25 cellular contexts compared by ENCODE assay signal in the genomic region with DNA sequence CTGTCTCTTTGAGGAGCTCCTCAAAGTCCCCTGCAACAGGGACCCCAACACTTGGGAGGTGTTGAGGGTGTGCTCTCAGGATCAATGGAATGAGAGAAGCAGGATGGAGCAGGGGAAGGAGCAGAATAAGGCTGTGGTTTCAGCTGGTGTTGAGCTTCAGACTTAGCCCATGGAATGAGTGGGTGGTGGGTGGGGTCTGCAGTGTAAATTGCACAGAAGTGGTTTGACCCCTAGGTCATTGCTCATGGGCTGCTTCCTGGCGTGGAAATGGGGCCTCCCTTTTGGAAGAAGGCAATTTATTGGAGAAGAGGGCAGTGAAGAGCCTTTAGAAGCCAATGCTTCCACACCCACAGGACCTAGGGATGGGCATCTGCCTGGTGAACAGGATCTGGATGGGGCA. TPM values are rescaled to one million over a fixed set of nuclear protein-coding genes. Genes with fewer than 3 reads are reported as not detected.
DNase-seq lines count a peak whose midpoint lies in the region; ATAC-seq, FAIRE-seq and TF ChIP-seq lines count a peak whose summit lies in the region.
"Had no signal": no experiment of that assay in that cellular context is flagged by ENCODE, and none has a peak within 500 bp of the region (broad histone marks: within the 10 kb centered on the region; RNA-seq: fewer than 3 reads in every experiment).

No MANE protein-coding gene starts in this region.

- H3K36me3 ChIP-seq in RWPE2 (ENCODE audit: low read depth): no peaks in the 10 kb centered on the region
- H3K36me3 ChIP-seq in CD4-positive, alpha-beta memory T cell (ENCODE audit: insufficient read depth, low read length): no peaks in the 10 kb centered on the region
- H3K36me3 ChIP-seq: colonic mucosa had no signal

- H3K4me1 ChIP-seq in RWPE2 (ENCODE audit: insufficient read depth, poor library complexity, severe bottlenecking): no peaks in the 10 kb centered on the region
- H3K4me1 ChIP-seq in CD4-positive, alpha-beta memory T cell (ENCODE audit: insufficient read depth, low read length): no peaks in the 10 kb centered on the region
- H3K4me1 ChIP-seq: colonic mucosa, parathyroid adenoma had no signal

- peak; percentile 24; the same call in 1 of the 3 replicates for ATAC-seq in RWPE2 (ENCODE audit: low read depth)
- ATAC-seq: natural killer cell, sciatic nerve had no signal

- no peaks in the 10 kb centered on the region for H3K4me1 Mint-ChIP-seq in CD14-positive monocyte
- peaks cover 4% of the 10 kb centered on the region for H3K4me1 Mint-ChIP-seq in mesothelial cell of epicardium
- peaks cover 0 to 4% (median 2%) of the 10 kb centered on the region in 4 donors for H3K4me1 Mint-ChIP-seq in CD4-positive, alpha-beta memory T cell

- intact Hi-C loops in CD14-positive monocyte (cut with micrococcal nuclease): no loop called here
- intact Hi-C loops in CD4-positive, alpha-beta memory T cell (cut with micrococcal nuclease): no loop called here

- H3K27me3 ChIP-seq in RWPE2 (ENCODE audit: insufficient read depth, poor library complexity, severe bottlenecking): no peaks in the 10 kb centered on the region
- H3K27me3 ChIP-seq in CD4-positive, alpha-beta memory T cell (ENCODE audit: insufficient read depth, low read length): peaks cover 5% of the 10 kb centered on the region
- H3K27me3 ChIP-seq: colonic mucosa had no signal

- TF ChIP-seq POLR2A in GM12891 (IDR thresholded peaks at IDR 0.05; ENCODE audit: low read depth, low read length): no peak

- H3K4me3 ChIP-seq in RWPE2 (ENCODE audit: severe bottlenecking): no peak overlapping the region
- no peak overlapping the region for H3K4me3 ChIP-seq in CD4-positive, alpha-beta memory T cell (ENCODE audit: low read length in 2 of 2)
- H3K4me3 ChIP-seq: colonic mucosa had no signal

- POLR2A ChIA-PET in CD4-positive, alpha-beta memory T cell (lab: Charles Lee; ENCODE audit: partially characterized antibody): no interaction called here

- peaks cover 0 to 9% (median 2%) of the 10 kb centered on the region in 7 donors for H3K9me3 Mint-ChIP-seq in CD14-positive monocyte
- no peaks in the 10 kb centered on the region for H3K9me3 Mint-ChIP-seq in mesothelial cell of epicardium
- peaks cover 0 to 2% (median 0%) of the 10 kb centered on the region in 8 donors for H3K9me3 Mint-ChIP-seq in CD4-positive, alpha-beta memory T cell
- H3K9me3 Mint-ChIP-seq: natural killer cell had no signal

- FAIRE-seq in GM12891 (lab: Jason Lieb, UNC): no peak
- FAIRE-seq: H54, urothelium cell line had no signal

- H3K36me3 Mint-ChIP-seq in CD14-positive monocyte (no peaks in the 10 kb centered on the region), mesothelial cell of epicardium (no peaks in the 10 kb centered on the region)
- H3K36me3 Mint-ChIP-seq in CD4-positive, alpha-beta memory T cell: no peaks in the 10 kb centered on the region
- H3K36me3 Mint-ChIP-seq: memory B cell, natural killer cell had no signal

- no peaks in the 10 kb centered on the region for H3K9me3 ChIP-seq in RWPE2 (ENCODE audit: severe bottlenecking)
- no peaks in the 10 kb centered on the region for H3K9me3 ChIP-seq in CD4-positive, alpha-beta memory T cell (ENCODE audit: control insufficient read depth in 1 of 2, low read length in 2 of 2)
- H3K9me3 ChIP-seq: colonic mucosa had no signal

- CTCF ChIA-PET in CD4-positive, alpha-beta memory T cell (lab: Charles Lee; ENCODE audit: partially characterized antibody): no interaction called here

- H3K27me3 Mint-ChIP-seq in CD14-positive monocyte (ENCODE audit: low read depth in 3 of 3): peaks cover 15 to 32% (median 24%) of the 10 kb centered on the region in 3 donors
- H3K27me3 Mint-ChIP-seq in mesothelial cell of epicardium (ENCODE audit: low read depth): peaks cover 8% of the 10 kb centered on the region
- peaks cover 23 to 36% of the 10 kb centered on the region in 2 donors for H3K27me3 Mint-ChIP-seq in CD4-positive, alpha-beta memory T cell

- no peak overlapping the region for H3K27ac ChIP-seq in RWPE2 (ENCODE audit: poor library complexity, severe bottlenecking)
- H3K27ac ChIP-seq in CD4-positive, alpha-beta memory T cell (ENCODE audit: low read depth, low read length): no peak overlapping the region
- H3K27ac ChIP-seq: C4-2B, colonic mucosa, parathyroid adenoma had no signal

- H3K4me3 Mint-ChIP-seq in CD14-positive monocyte (no peak overlapping the region), mesothelial cell of epicardium (no peak overlapping the region)
- H3K4me3 Mint-ChIP-seq in CD4-positive, alpha-beta memory T cell: no peak overlapping the region
- H3K4me3 Mint-ChIP-seq: memory B cell, natural killer cell had no signal

- DNase-seq in stimulated activated CD4-positive, alpha-beta T cell treated with anti-CD3 and anti-CD28 coated beads, Interleukin-15, amount 100 ng/mL, for 24 hours: peak; percentile 19
- no peak for DNase-seq in stimulated activated CD4-positive, alpha-beta T cell treated with anti-CD3 and anti-CD28 coated beads, Interleukin-4, amount 100 ng/mL, for 4 hours
- DNase-seq in RWPE2 (ENCODE audit: low spot score) (peak; percentile 49), iris pigment epithelial cell (ENCODE audit: low read depth) (peak; percentile 46), CD14-positive monocyte (ENCODE audit: low spot score) (no peak), mesothelial cell of epicardium (ENCODE audit: low spot score in 2 of 2, unreplicated experiment in 2 of 2) (no peak), GM12891 (ENCODE audit: insufficient read length, low spot score) (no peak)
- DNase-seq in CD4-positive, alpha-beta memory T cell: no peak
- DNase-seq: activated CD4-positive, CD25-positive, alpha-beta regulatory T cell treated with anti-CD3 and anti-CD28 coated beads, Interleukin-2, amount 50 U/mL, for 72 hours; colonic mucosa; KBM-7; natural killer cell; NCI-H1694 treated with DMSO at 0.1 percent for 48 hours; NCI-H2227 treated with DMSO at 0.1 percent for 48 hours; NCI-H774; Right ventricle myocardium superior; SW 1271 had no signal

- no peak for TF ChIP-seq CTCF in RWPE2 (IDR thresholded peaks at IDR 0.05; ENCODE audit: poor library complexity, severe bottlenecking)
- no peak for TF ChIP-seq CTCF in CD14-positive monocyte (IDR thresholded peaks at IDR 0.05)
- TF ChIP-seq CTCF in mesothelial cell of epicardium (IDR thresholded peaks at IDR 0.05; ENCODE audit: unreplicated experiment): no peak

- no peak overlapping the region for H3K27ac Mint-ChIP-seq in CD14-positive monocyte
- no peak overlapping the region for H3K27ac Mint-ChIP-seq in mesothelial cell of epicardium
- H3K27ac Mint-ChIP-seq in CD4-positive, alpha-beta memory T cell: no peak overlapping the region
- H3K27ac Mint-ChIP-seq: activated T-helper 2 cell treated with anti-CD3 and anti-CD28 coated beads, Interferon-gamma antibody, Interleukin-2, Interleukin-4, amounts not matched to agents 10 μg/mL and 5 μg/mL and 100 μg/mL, durations not matched to agents 14 hours and 24 hours and 36 hours; memory B cell; natural killer cell had no signal

TF ChIP-seq in GM12891, 5 proteins besides CTCF, POLR2A, EP300 and RAD21:
- TF ChIP-seq POU2F2 (IDR thresholded peaks at IDR 0.05; ENCODE audit: low read depth, low read length): no peak
- TF ChIP-seq POLR2AphosphoS5 (IDR thresholded peaks at IDR 0.05; ENCODE audit: low read depth, low read length): no peak
- no peak for TF ChIP-seq TAF1 (IDR thresholded peaks at IDR 0.05; ENCODE audit: low read depth, low read length)

RNA-seq across cellular contexts. Expression of a gene that starts 37.0 kb away (rescaled TPM):
- not detected for polyA plus RNA-seq in CD14-positive monocyte
- 40.8 to 44.3 TPM (median 44.2 TPM) in 3 replicates for total RNA-seq in mesothelial cell of epicardium
- 0.12 TPM for polyA plus RNA-seq in GM12891 (2012; ENCODE audit: low read depth, missing spikeins)
- total RNA-seq in CD4-positive, alpha-beta memory T cell: not detected
- polyA plus RNA-seq in CD4-positive, alpha-beta memory T cell: not detected
- total RNA-seq: natural killer cell, OCI-LY7 had no signal

Comparison
In these comparisons a context has a peak if more than half of its experiments do, and no peak if none do; other contexts are left out.
1. DNase-seq: peak in stimulated activated CD4-positive, alpha-beta T cell treated with anti-CD3 and anti-CD28 coated beads, Interleukin-15, amount 100 ng/mL, for 24 hours (single experiment), RWPE2 (single experiment) and iris pigment epithelial cell (single experiment); none in stimulated activated CD4-positive, alpha-beta T cell treated with anti-CD3 and anti-CD28 coated beads, Interleukin-4, amount 100 ng/mL, for 4 hours (0 of 2), CD14-positive monocyte (single experiment), mesothelial cell of epicardium (0 of 2), GM12891 (single experiment) and CD4-positive, alpha-beta memory T cell (0 of 5).
2. RNA of a gene that starts 37.0 kb away (total RNA-seq): 40.8 to 44.3 TPM in mesothelial cell of epicardium; not detected in CD4-positive, alpha-beta memory T cell; every median in the first group is over 10 times any median in the second.